ENCODE assay signal across 20 cellular contexts in genomic region chr13:102911336-102911735, GRCh38.
DNase-seq lines count a peak whose midpoint lies in the region; ATAC-seq and TF ChIP-seq lines count a peak whose summit lies in the region.
"Had no signal": no experiment of that assay in that cellular context is flagged by ENCODE, and none has a peak within 500 bp of the region (broad histone marks: within the 10 kb centered on the region; RNA-seq: fewer than 3 reads in every experiment).

No MANE protein-coding gene starts in this region.

- no peaks in the 10 kb centered on the region for H3K79me2 ChIP-seq in GM23338 (replicated peaks; ENCODE audit: insufficient read depth)
- no peaks in the 10 kb centered on the region for H3K79me2 ChIP-seq in mammary epithelial cell (ENCODE audit: insufficient read depth, low read length)

- H3K4me1 ChIP-seq in GM23338 (ENCODE audit: insufficient read depth) = no peaks in the 10 kb centered on the region
- H3K4me1 ChIP-seq in mammary epithelial cell (ENCODE audit: insufficient read depth, low read length) = peaks cover 81% of the 10 kb centered on the region
- H3K4me1 ChIP-seq: BE2C had no signal

- H3K36me3 ChIP-seq in GM23338 (ENCODE audit: insufficient read depth) (no peaks in the 10 kb centered on the region), mammary epithelial cell (ENCODE audit: insufficient read depth, low read length) (no peaks in the 10 kb centered on the region)
- H3K36me3 ChIP-seq: BE2C had no signal

- H3K27me3 ChIP-seq in GM23338 (ENCODE audit: insufficient read depth) (no peaks in the 10 kb centered on the region), mammary epithelial cell (ENCODE audit: insufficient read depth, low read length) (no peaks in the 10 kb centered on the region)

- no peaks in the 10 kb centered on the region for H3K36me3 Mint-ChIP-seq in GM23338 (ENCODE audit: low read depth)
- H3K36me3 Mint-ChIP-seq: CD4-positive, CD25-positive, alpha-beta regulatory T cell had no signal

- BruUV-seq in mammary epithelial cell (replicated peaks; lab: Mats Ljungman, UMichigan) = no TSS peak

- dilution Hi-C loops in mammary epithelial cell (cut with HindIII; ENCODE audit: low sequenced_read_pairs) = no loop called here

- H3K4me3 Mint-ChIP-seq in GM23338 = no peak overlapping the region
- H3K4me3 Mint-ChIP-seq: CD4-positive, CD25-positive, alpha-beta regulatory T cell; HFFc6 had no signal

- no peak overlapping the region for H3K27ac Mint-ChIP-seq in GM23338
- H3K27ac Mint-ChIP-seq: CD4-positive, CD25-positive, alpha-beta regulatory T cell; HFFc6 had no signal

- H3K9me3 ChIP-seq in mammary epithelial cell (replicated peaks; ENCODE audit: insufficient read depth, low read length) = no peaks in the 10 kb centered on the region
- H3K9me3 ChIP-seq: BE2C, SK-N-SH had no signal

- 0 out of 3 replicates have a peak, but pooled peaks cover 2% of the 10 kb centered on the region for H3K4me1 Mint-ChIP-seq in GM23338
- H3K4me1 Mint-ChIP-seq: CD4-positive, CD25-positive, alpha-beta regulatory T cell had no signal

- H4K20me1 ChIP-seq in GM23338 (replicated peaks; ENCODE audit: insufficient read depth) (no peaks in the 10 kb centered on the region), mammary epithelial cell (ENCODE audit: insufficient read depth, low read length) (no peaks in the 10 kb centered on the region)

- WGBS in mammary epithelial cell (ENCODE audit: low coverage, missing lambda C conversion rate) = 3% methylated on average over 6 of the region's 6 CpGs

- no peak for DNase-seq in GM23338 (ENCODE audit: low spot score)
- DNase-seq in mammary epithelial cell = peak; percentile 99
- DNase-seq in islet precursor cell = peak; percentile 96
- peak; percentile 18 for DNase-seq in renal cortical epithelial cell (ENCODE audit: low read depth)
- no peak for DNase-seq in NCI-H524 treated with DMSO at 0.1 percent for 48 hours (lab: John Stamatoyannopoulos, UW)
- no peak for DNase-seq in cerebellum (ENCODE audit: low spot score)
- DNase-seq: BE2C; CD4-positive, CD25-positive, alpha-beta regulatory T cell; COR-L47; GDM1; HFFc6; NCI-H1092 treated with DMSO at 0.1 percent for 48 hours; NCI-H146; NCI-H2081; NCI-H2171 treated with DMSO at 0.1 percent for 48 hours; NCI-H446 treated with DMSO at 0.1 percent for 48 hours; SHP77 treated with DMSO at 0.1 percent for 48 hours; SK-N-SH had no signal

- intact Hi-C loops in mammary epithelial cell (cut with micrococcal nuclease) = loop anchor here (1.0 to 5.0 kb wide), 3 partner anchors 41 to 971 kb away; no protein-coding TSS in a partner anchor

- no peaks in the 10 kb centered on the region for H3K9me2 ChIP-seq in GM23338 (ENCODE audit: insufficient read depth)
- H3K9me2 ChIP-seq: SK-N-SH had no signal

- H3K27me3 Mint-ChIP-seq in GM23338 (ENCODE audit: insufficient read depth, low read depth, poor library complexity) = no peaks in the 10 kb centered on the region

- CTCF ChIA-PET in mammary epithelial cell (lab: Charles Lee; ENCODE audit: low non-redundant PET) = interaction anchor here (1.0 to 1.1 kb wide), 2 partner anchors 229 to 246 kb away, joined by 6 to 7 read pairs; no protein-coding TSS in a partner anchor

- peak overlapping the region; percentile 47 for H3K9ac ChIP-seq in mammary epithelial cell (ENCODE audit: insufficient read depth, low read length)
- H3K9ac ChIP-seq: SK-N-SH had no signal

- TF ChIP-seq CTCF in GM23338 (conservative IDR thresholded peaks at IDR 0.05; ENCODE audit: low read depth in 2 of 2) = no peak
- no peak for TF ChIP-seq CTCF in mammary epithelial cell (conservative IDR thresholded peaks at IDR 0.05 in 1 of 2, IDR thresholded peaks at IDR 0.05 in 1 of 2; ENCODE audit: extremely low read depth in 1 of 2, insufficient read depth in 1 of 2, low read depth in 1 of 2, low read length in 2 of 2)

- H3K4me3 ChIP-seq in GM23338 (no peak overlapping the region), mammary epithelial cell (replicated peaks in 1 of 3; ENCODE audit: insufficient read depth in 1 of 3, low read depth in 2 of 3, low read length in 3 of 3) (no peak overlapping the region)

- no peak for ATAC-seq in GM23338
- no peak for ATAC-seq in HG03175 (IDR thresholded peaks at IDR 0.05; ENCODE audit: unreplicated experiment)
- ATAC-seq in GM19455 (IDR thresholded peaks at IDR 0.05; ENCODE audit: unreplicated experiment) = no peak

- H3F3A ChIP-seq in GM23338 (replicated peaks; ENCODE audit: low read depth) = no peaks in the 10 kb centered on the region

- H2AFZ ChIP-seq in GM23338 (peak overlapping the region; percentile 61; the same call in 1 of the 2 replicates), mammary epithelial cell (ENCODE audit: low read depth, low read length) (no peak overlapping the region)

- H3K9me3 Mint-ChIP-seq in GM23338 = no peaks in the 10 kb centered on the region
- H3K9me3 Mint-ChIP-seq: HFFc6 had no signal

- H3K4me2 ChIP-seq in GM23338 (no peak overlapping the region), mammary epithelial cell (ENCODE audit: insufficient read depth, low read depth, low read length) (peak overlapping the region; percentile 73)
- H3K4me2 ChIP-seq: SK-N-SH had no signal

- H3K27ac ChIP-seq in GM23338 (ENCODE audit: low read depth) (no peak overlapping the region), mammary epithelial cell (ENCODE audit: insufficient read depth, low read depth, low read length) (peak overlapping the region; percentile 94)

- in situ Hi-C loops in mammary epithelial cell (cut with MboI; ENCODE audit: low sequenced_read_pairs in 2 of 2) = loop anchor here (10.0 to 25.0 kb wide), 2 partner anchors 153 to 226 kb away; partner anchors contain the start of gene SLC10A2 (in 1 of the 2)

TF ChIP-seq in GM23338, 12 proteins besides CTCF, POLR2A, EP300 and RAD21 (continues in another document):
- TF ChIP-seq JUNB (IDR thresholded peaks at IDR 0.05; ENCODE audit: unreplicated experiment) (no peak), CREB1 (CRISPR knock-in tag; IDR thresholded peaks at IDR 0.05; ENCODE audit: low read depth) (no peak), EZH2phosphoT487 (IDR thresholded peaks at IDR 0.05; ENCODE audit: unreplicated experiment) (no peak), EZH2 (IDR thresholded peaks at IDR 0.05; ENCODE audit: low read depth, unreplicated experiment) (no peak), REST (IDR thresholded peaks at IDR 0.05; ENCODE audit: unreplicated experiment) (no peak), ZNF114 (CRISPR knock-in tag; IDR thresholded peaks at IDR 0.05) (no peak), ETS1 (IDR thresholded peaks at IDR 0.05) (no peak)

Comparison
In these comparisons a context has a peak if more than half of its experiments do, and no peak if none do; other contexts are left out.
1. DNase-seq: peak in mammary epithelial cell (single experiment), islet precursor cell (single experiment) and renal cortical epithelial cell (single experiment); none in GM23338 (single experiment), NCI-H524 treated with DMSO at 0.1 percent for 48 hours (single experiment) and cerebellum (single experiment).